ENCODE assay signal across 8 cellular contexts in the genomic region with DNA sequence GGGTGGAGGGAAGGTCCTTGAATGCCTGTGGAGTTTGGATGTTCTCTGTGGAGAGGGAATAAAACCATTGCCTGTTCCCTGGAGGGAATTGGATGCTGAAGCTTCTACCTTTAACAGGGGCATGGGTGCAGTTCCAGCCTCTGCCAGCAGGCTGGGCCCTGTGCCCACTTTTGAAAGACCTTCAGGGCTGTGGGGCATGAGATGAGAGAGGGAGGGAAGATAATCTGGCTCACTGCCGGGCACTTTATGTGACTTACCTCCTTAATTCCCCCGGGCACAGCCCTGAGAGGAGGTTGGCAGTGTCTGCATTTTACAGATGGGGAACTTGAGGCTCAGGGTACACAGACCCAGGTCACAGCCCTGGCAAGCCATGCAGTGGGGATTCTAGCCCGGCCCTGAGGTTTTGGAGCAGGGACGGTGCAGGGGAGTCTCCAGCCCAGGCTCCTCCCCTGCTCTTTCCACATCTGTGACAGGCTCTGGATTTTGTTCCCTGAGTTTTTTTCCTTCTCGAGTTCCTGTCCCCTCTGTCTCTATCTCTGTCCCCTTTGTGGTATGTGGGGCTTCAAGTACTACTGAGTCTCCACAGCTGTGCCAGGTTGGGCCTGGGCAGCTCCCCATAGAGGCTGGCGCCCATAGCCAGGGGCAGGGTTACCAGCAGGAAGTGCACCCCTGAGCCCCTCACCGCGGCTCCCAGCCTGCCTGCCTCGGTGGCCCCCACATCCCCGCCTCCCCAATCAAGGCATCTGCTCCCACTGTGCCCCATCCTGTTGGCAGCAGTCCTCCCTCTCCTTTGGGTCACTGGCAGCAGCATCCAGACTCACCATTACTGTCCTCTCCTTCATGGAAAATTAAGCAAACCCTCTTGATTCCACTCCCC. TPM values are rescaled to one million over a fixed set of nuclear protein-coding genes. Genes with fewer than 3 reads are reported as not detected.
DNase-seq lines count a peak whose midpoint lies in the region; ATAC-seq and TF ChIP-seq lines count a peak whose summit lies in the region.

No MANE protein-coding gene starts in this region.

- peaks cover 27% of the 10 kb centered on the region for H3K4me1 Mint-ChIP-seq in activated T-helper 1 cell treated with anti-CD3 and anti-CD28 coated beads, Interleukin-12 subunit alpha, Interleukin-12 subunit beta, Interleukin-2, Interleukin-4 antibody, amounts not matched to agents 30 ng/mL and 10 ng/mL and 1 ng/mL, durations not matched to agents 14 hours and 24 hours and 36 hours (ENCODE audit: low read depth)
- peaks cover 8% of the 10 kb centered on the region for H3K4me1 Mint-ChIP-seq in neural crest cell

- no peak overlapping the region for H3K4me3 ChIP-seq in AG04450 (ENCODE audit: low read depth, low read length)
- H3K4me3 ChIP-seq in fibroblast of pulmonary artery (replicated peaks; ENCODE audit: low read depth, low read length): peak overlapping the region; percentile 23
- no peak overlapping the region for H3K4me3 ChIP-seq in stomach

- intact Hi-C loops in activated T-helper 1 cell treated with anti-CD3 and anti-CD28 coated beads, Interleukin-12 subunit alpha, Interleukin-12 subunit beta, Interleukin-2, Interleukin-4 antibody, amounts not matched to agents 30 ng/mL and 10 ng/mL and 1 ng/mL, durations not matched to agents 14 hours and 24 hours and 36 hours (cut with micrococcal nuclease): loop anchor here (1.0 to 2.0 kb wide), 4 partner anchors 33 to 350 kb away; a partner anchor contains a TSS
- intact Hi-C loops in stomach (cut with DNase I; ENCODE audit: low total_unique reads): no loop called here

- peaks cover 0 to 18% (median 3%) of the 10 kb centered on the region in 4 donors for H3K4me1 ChIP-seq in stomach

- no peak overlapping the region for H3K27ac ChIP-seq in AG04450 (ENCODE audit: low read depth, low read length)
- H3K27ac ChIP-seq in stomach: peak overlapping the region in 1 of 5 donors; percentile 5

- no peaks in the 10 kb centered on the region for H3K36me3 Mint-ChIP-seq in activated T-helper 1 cell treated with anti-CD3 and anti-CD28 coated beads, Interleukin-12 subunit alpha, Interleukin-12 subunit beta, Interleukin-2, Interleukin-4 antibody, amounts not matched to agents 30 ng/mL and 10 ng/mL and 1 ng/mL, durations not matched to agents 14 hours and 24 hours and 36 hours (ENCODE audit: low read depth)
- H3K36me3 Mint-ChIP-seq in neural crest cell (ENCODE audit: low read depth): no peaks in the 10 kb centered on the region

- POLR2A ChIA-PET in AG04450 (lab: Yijun Ruan, JAX): interaction anchor here (1.4 kb wide), 1 partner anchor 28 kb away, joined by 4 read pairs; a partner anchor contains a TSS

- TF ChIP-seq POLR2A in stomach (IDR thresholded peaks at IDR 0.05): no peak

- H3K36me3 ChIP-seq in stomach: no peaks in the 10 kb centered on the region

- peak; percentile 67 for ATAC-seq in GM19025 (IDR thresholded peaks at IDR 0.05; ENCODE audit: low read depth, unreplicated experiment)

- no peaks in the 10 kb centered on the region for H3K9me3 Mint-ChIP-seq in activated T-helper 1 cell treated with anti-CD3 and anti-CD28 coated beads, Interleukin-12 subunit alpha, Interleukin-12 subunit beta, Interleukin-2, Interleukin-4 antibody, amounts not matched to agents 30 ng/mL and 10 ng/mL and 1 ng/mL, durations not matched to agents 14 hours and 24 hours and 36 hours
- H3K9me3 Mint-ChIP-seq in neural crest cell: no peaks in the 10 kb centered on the region

- TF ChIP-seq CTCF in AG04450 (IDR thresholded peaks at IDR 0.05; ENCODE audit: low read depth, low read length) (peak; percentile 97), fibroblast of pulmonary artery (IDR thresholded peaks at IDR 0.05; ENCODE audit: low read length, missing control alignments) (no peak), neural crest cell (conservative IDR thresholded peaks at IDR 0.05) (peak; percentile 90), stomach (IDR thresholded peaks at IDR 0.05) (peak in 6 of 7 experiments; percentile 89 to 98 (median 96))

- WGBS in stomach, 5 donors: 32 to 45% (median 37%) methylated on average over 7 to 10 of the region's 10 CpGs

- DNase-seq in AG04450 (ENCODE audit: low read depth, low spot score): peak; percentile 63
- DNase-seq in Kasumi-1 (lab: John Stamatoyannopoulos, UW): peak; percentile 83 to 89
- DNase-seq in RKO (ENCODE audit: low spot score): peak; percentile 79
- peak; percentile 72 for DNase-seq in activated T-helper 1 cell treated with anti-CD3 and anti-CD28 coated beads, Interleukin-12 subunit alpha, Interleukin-12 subunit beta, Interleukin-2, Interleukin-4 antibody, amounts not matched to agents 30 ng/mL and 10 ng/mL and 1 ng/mL, durations not matched to agents 14 hours and 24 hours and 36 hours (ENCODE audit: low spot score)
- DNase-seq in fibroblast of pulmonary artery (ENCODE audit: low read depth): peak; percentile 90
- DNase-seq in neural crest cell (ENCODE audit: low read depth, low spot score): peak; percentile 79
- peak; percentile 90 for DNase-seq in stomach

- H3K27me3 ChIP-seq in AG04450 (ENCODE audit: control insufficient read depth, insufficient read depth, low read length): no peaks in the 10 kb centered on the region
- H3K27me3 ChIP-seq in stomach: no peaks in the 10 kb centered on the region

- TF ChIP-seq EP300 in stomach (IDR thresholded peaks at IDR 0.05): no peak

- H3K27ac Mint-ChIP-seq in activated T-helper 1 cell treated with anti-CD3 and anti-CD28 coated beads, Interleukin-12 subunit alpha, Interleukin-12 subunit beta, Interleukin-2, Interleukin-4 antibody, amounts not matched to agents 30 ng/mL and 10 ng/mL and 1 ng/mL, durations not matched to agents 14 hours and 24 hours and 36 hours: no peak overlapping the region
- peak overlapping the region; percentile 19 for H3K27ac Mint-ChIP-seq in neural crest cell (ENCODE audit: unreplicated experiment)

- H3K27me3 Mint-ChIP-seq in activated T-helper 1 cell treated with anti-CD3 and anti-CD28 coated beads, Interleukin-12 subunit alpha, Interleukin-12 subunit beta, Interleukin-2, Interleukin-4 antibody, amounts not matched to agents 30 ng/mL and 10 ng/mL and 1 ng/mL, durations not matched to agents 14 hours and 24 hours and 36 hours (ENCODE audit: insufficient read depth): no peaks in the 10 kb centered on the region
- peaks cover 3% of the 10 kb centered on the region for H3K27me3 Mint-ChIP-seq in neural crest cell (ENCODE audit: low read depth)

- no peak overlapping the region for H3K4me3 Mint-ChIP-seq in activated T-helper 1 cell treated with anti-CD3 and anti-CD28 coated beads, Interleukin-12 subunit alpha, Interleukin-12 subunit beta, Interleukin-2, Interleukin-4 antibody, amounts not matched to agents 30 ng/mL and 10 ng/mL and 1 ng/mL, durations not matched to agents 14 hours and 24 hours and 36 hours
- peak overlapping the region; percentile 58 for H3K4me3 Mint-ChIP-seq in neural crest cell

- H3K9me3 ChIP-seq in AG04450 (ENCODE audit: control insufficient read depth, insufficient read depth, low read length): no peaks in the 10 kb centered on the region
- H3K9me3 ChIP-seq in stomach: no peaks in the 10 kb centered on the region

- CTCF ChIA-PET in AG04450 (lab: Charles Lee): interaction anchor here (0.6 to 3.2 kb wide), 18 partner anchors 10 to 359 kb away, joined by 3 to 51 read pairs (median 4); no protein-coding TSS in a partner anchor

RNA-seq across cellular contexts. Expression of a gene that starts 14.0 kb away (rescaled TPM):
- polyA plus RNA-seq in AG04450 (2011; rRNA removed) (13.0 and 14.1 TPM in 2 replicates), stomach (10 to 100 TPM in 2 of 3 donors, 1 to 10 TPM in 1; 9.8 to 18.2 (median 15.6) TPM)
- polyA minus RNA-seq in AG04450 (2011; rRNA and poly(A)+ RNA removed): 10.2 and 12.6 TPM in 2 replicates
- 28.7 and 33.5 TPM in 2 replicates for total RNA-seq in activated T-helper 1 cell treated with anti-CD3 and anti-CD28 coated beads, Interleukin-12 subunit alpha, Interleukin-12 subunit beta, Interleukin-2, Interleukin-4 antibody, amounts not matched to agents 30 ng/mL and 10 ng/mL and 1 ng/mL, durations not matched to agents 14 hours and 24 hours and 36 hours
- total RNA-seq in neural crest cell (5.5 and 5.7 TPM in 2 replicates), stomach (10 to 100 TPM in 3 of 5 donors, 1 to 10 TPM in 2; 5.3 to 44.0 (median 17.6) TPM)

RNA-seq across cellular contexts. Expression of a gene that starts 27.7 kb away (rescaled TPM):
- 52.7 and 55.2 TPM in 2 replicates for polyA plus RNA-seq in AG04450 (2011; rRNA removed)
- 42.8 and 59.2 TPM in 2 replicates for polyA minus RNA-seq in AG04450 (2011; rRNA and poly(A)+ RNA removed)
- 84.1 and 88.1 TPM in 2 replicates for total RNA-seq in activated T-helper 1 cell treated with anti-CD3 and anti-CD28 coated beads, Interleukin-12 subunit alpha, Interleukin-12 subunit beta, Interleukin-2, Interleukin-4 antibody, amounts not matched to agents 30 ng/mL and 10 ng/mL and 1 ng/mL, durations not matched to agents 14 hours and 24 hours and 36 hours
- total RNA-seq in neural crest cell: 66.1 and 70.4 TPM in 2 replicates
- 10 to 100 TPM in 3 of 5 donors, 1 to 10 TPM in 1, under 1 TPM in 1; 0.58 to 40.0 (median 22.7) TPM for total RNA-seq in stomach
- 10 to 100 TPM; 20.4 to 25.1 (median 21.8) TPM for polyA plus RNA-seq in stomach

RNA-seq across cellular contexts. Expression of a gene that starts 56.1 kb away (rescaled TPM):
- polyA plus RNA-seq in AG04450 (2011; rRNA removed) (35.9 and 49.1 TPM in 2 replicates), stomach (10 to 100 TPM; 21.9 to 37.6 (median 29.1) TPM)
- polyA minus RNA-seq in AG04450 (2011; rRNA and poly(A)+ RNA removed): 12.6 and 14.3 TPM in 2 replicates
- 96.0 and 96.5 TPM in 2 replicates for total RNA-seq in activated T-helper 1 cell treated with anti-CD3 and anti-CD28 coated beads, Interleukin-12 subunit alpha, Interleukin-12 subunit beta, Interleukin-2, Interleukin-4 antibody, amounts not matched to agents 30 ng/mL and 10 ng/mL and 1 ng/mL, durations not matched to agents 14 hours and 24 hours and 36 hours
- total RNA-seq in neural crest cell (63.0 and 72.1 TPM in 2 replicates), stomach (10 to 100 TPM in 2 of 5 donors, 1 to 10 TPM in 2, under 1 TPM in 1; 0.58 to 44.4 (median 4.0) TPM)
